22 cellular contexts compared by ENCODE assay signal in genomic region chr15:52786436-52787122, GRCh38. TPM values are rescaled to one million over a fixed set of nuclear protein-coding genes. Genes with fewer than 3 reads are reported as not detected.
DNase-seq lines count a peak whose midpoint lies in the region; ATAC-seq, FAIRE-seq and TF ChIP-seq lines count a peak whose summit lies in the region.
"Had no signal": no experiment of that assay in that cellular context is flagged by ENCODE, and none has a peak within 500 bp of the region (broad histone marks: within the 10 kb centered on the region; RNA-seq: fewer than 3 reads in every experiment).

No MANE protein-coding gene starts in this region.

- H2BK15ac ChIP-seq in neuronal stem cell (ENCODE audit: low read length) = peak overlapping the region; percentile 21

- no peak overlapping the region for H2BK5ac ChIP-seq in neuronal stem cell (ENCODE audit: low read length)

- H3K27me3 Mint-ChIP-seq in activated T-helper 1 cell treated with anti-CD3 and anti-CD28 coated beads, Interleukin-12 subunit alpha, Interleukin-12 subunit beta, Interleukin-2, Interleukin-4 antibody, amounts not matched to agents 30 ng/mL and 10 ng/mL and 1 ng/mL, durations not matched to agents 14 hours and 24 hours and 36 hours (ENCODE audit: insufficient read depth) = peaks cover 72% of the 10 kb centered on the region

- H3K4me3 ChIP-seq in HUES6 (ENCODE audit: low read depth, low read length) = peak overlapping the region; percentile 58
- H3K4me3 ChIP-seq in kidney (ENCODE audit: low read length in 2 of 2) = no peak overlapping the region
- no peak overlapping the region for H3K4me3 ChIP-seq in neuronal stem cell (ENCODE audit: low read length in 2 of 2)
- H3K4me3 ChIP-seq in tibial nerve = no peak overlapping the region
- H3K4me3 ChIP-seq: MG63, PC-9, psoas muscle, testis had no signal

- H3K27me3 ChIP-seq in HUES6 (ENCODE audit: control insufficient read depth, insufficient read depth, low read length) (peaks cover 99% of the 10 kb centered on the region), neuronal stem cell (ENCODE audit: control insufficient read depth in 3 of 3, insufficient read depth in 3 of 3, low read depth in 1 of 3, low read length in 3 of 3) (peaks cover 53 to 86% (median 73%) of the 10 kb centered on the region in 3 experiments), tibial nerve (peaks cover 0 to 99% of the 10 kb centered on the region in 2 donors)

- H3K14ac ChIP-seq in neuronal stem cell (ENCODE audit: low read length) = no peak overlapping the region

- TF ChIP-seq EP300 in tibial nerve (IDR thresholded peaks at IDR 0.05) = no peak

- no peak for TF ChIP-seq POLR2A in tibial nerve (IDR thresholded peaks at IDR 0.05)

- H3K27ac ChIP-seq in HUES6 (ENCODE audit: low read depth, low read length) = no peak overlapping the region
- no peak overlapping the region for H3K27ac ChIP-seq in kidney (ENCODE audit: low read depth in 2 of 2, low read length in 2 of 2)
- H3K27ac ChIP-seq in neuronal stem cell (replicated peaks; ENCODE audit: low read length) = no peak overlapping the region
- H3K27ac ChIP-seq in tibial nerve = no peak overlapping the region
- no peak overlapping the region for H3K27ac ChIP-seq in substantia nigra (ENCODE audit: low read depth, low read length, poor library complexity, severe bottlenecking)
- H3K27ac ChIP-seq: PC-9, psoas muscle, testis had no signal

- no peak overlapping the region for H3K4me3 Mint-ChIP-seq in activated T-helper 1 cell treated with anti-CD3 and anti-CD28 coated beads, Interleukin-12 subunit alpha, Interleukin-12 subunit beta, Interleukin-2, Interleukin-4 antibody, amounts not matched to agents 30 ng/mL and 10 ng/mL and 1 ng/mL, durations not matched to agents 14 hours and 24 hours and 36 hours
- H3K4me3 Mint-ChIP-seq: T-helper 2 cell treated with Interferon-gamma antibody and Interleukin-4, amounts not matched to agents 5 μg/mL and 100 μg/mL, for 36 hours had no signal

- H3K9me3 Mint-ChIP-seq in activated T-helper 1 cell treated with anti-CD3 and anti-CD28 coated beads, Interleukin-12 subunit alpha, Interleukin-12 subunit beta, Interleukin-2, Interleukin-4 antibody, amounts not matched to agents 30 ng/mL and 10 ng/mL and 1 ng/mL, durations not matched to agents 14 hours and 24 hours and 36 hours = no peaks in the 10 kb centered on the region
- H3K9me3 Mint-ChIP-seq: T-helper 2 cell treated with Interferon-gamma antibody and Interleukin-4, amounts not matched to agents 5 μg/mL and 100 μg/mL, for 36 hours had no signal

- no peak for FAIRE-seq in kidney (lab: Jason Lieb, UNC)
- FAIRE-seq: astrocyte had no signal

- H2BK120ac ChIP-seq in neuronal stem cell (ENCODE audit: low read depth, low read length) = no peak overlapping the region

- H3K23ac ChIP-seq in neuronal stem cell (ENCODE audit: low read depth, low read length, poor library complexity) = no peak overlapping the region

- H3K36me3 Mint-ChIP-seq in activated T-helper 1 cell treated with anti-CD3 and anti-CD28 coated beads, Interleukin-12 subunit alpha, Interleukin-12 subunit beta, Interleukin-2, Interleukin-4 antibody, amounts not matched to agents 30 ng/mL and 10 ng/mL and 1 ng/mL, durations not matched to agents 14 hours and 24 hours and 36 hours (ENCODE audit: low read depth) = peaks cover 2% of the 10 kb centered on the region

- TF ChIP-seq CTCF in kidney (IDR thresholded peaks at IDR 0.05; ENCODE audit: borderline replicate concordance, extremely low read depth, insufficient read depth) (no peak), tibial nerve (IDR thresholded peaks at IDR 0.05) (no peak)

- peaks cover 11% of the 10 kb centered on the region for H3K4me1 Mint-ChIP-seq in activated T-helper 1 cell treated with anti-CD3 and anti-CD28 coated beads, Interleukin-12 subunit alpha, Interleukin-12 subunit beta, Interleukin-2, Interleukin-4 antibody, amounts not matched to agents 30 ng/mL and 10 ng/mL and 1 ng/mL, durations not matched to agents 14 hours and 24 hours and 36 hours (ENCODE audit: low read depth)

- no peaks in the 10 kb centered on the region for H3K36me3 ChIP-seq in HUES6 (ENCODE audit: control insufficient read depth, insufficient read depth, low read length)
- H3K36me3 ChIP-seq in kidney (ENCODE audit: control insufficient read depth in 1 of 2, insufficient read depth in 2 of 2, low read length in 2 of 2) = no peaks in the 10 kb centered on the region
- no peaks in the 10 kb centered on the region for H3K36me3 ChIP-seq in neuronal stem cell (replicated peaks in 1 of 2; ENCODE audit: control insufficient read depth in 2 of 2, insufficient read depth in 2 of 2, low read length in 2 of 2)
- H3K36me3 ChIP-seq in tibial nerve = no peaks in the 10 kb centered on the region
- H3K36me3 ChIP-seq: MG63 had no signal

- H2AFZ ChIP-seq in neuronal stem cell (ENCODE audit: low read length) = peak overlapping the region; percentile 51
- H2AFZ ChIP-seq: PC-9 had no signal

- peak overlapping the region; percentile 61 for H3K27ac Mint-ChIP-seq in activated T-helper 1 cell treated with anti-CD3 and anti-CD28 coated beads, Interleukin-12 subunit alpha, Interleukin-12 subunit beta, Interleukin-2, Interleukin-4 antibody, amounts not matched to agents 30 ng/mL and 10 ng/mL and 1 ng/mL, durations not matched to agents 14 hours and 24 hours and 36 hours
- H3K27ac Mint-ChIP-seq: T-helper 2 cell treated with Interferon-gamma antibody and Interleukin-4, amounts not matched to agents 5 μg/mL and 100 μg/mL, for 36 hours had no signal

- H3K4ac ChIP-seq in neuronal stem cell (ENCODE audit: low read length) = no peak overlapping the region

- H3K9me3 ChIP-seq in HUES6 (ENCODE audit: control insufficient read depth, insufficient read depth, low read depth, low read length) = no peaks in the 10 kb centered on the region
- no peaks in the 10 kb centered on the region for H3K9me3 ChIP-seq in kidney (ENCODE audit: control insufficient read depth in 1 of 2, low read length in 2 of 2)
- H3K9me3 ChIP-seq in neuronal stem cell (replicated peaks in 1 of 2; ENCODE audit: control insufficient read depth in 2 of 2, insufficient read depth in 1 of 2, low read depth in 1 of 2, low read length in 2 of 2) = peaks cover 0 to 2% of the 10 kb centered on the region in 2 donors
- no peaks in the 10 kb centered on the region for H3K9me3 ChIP-seq in tibial nerve
- H3K9me3 ChIP-seq: Caco-2, MG63, psoas muscle, testis had no signal

- H2BK12ac ChIP-seq in neuronal stem cell (ENCODE audit: low read length) = no peak overlapping the region

- H3K4me1 ChIP-seq in HUES6 (ENCODE audit: control insufficient read depth, insufficient read depth, low read length) (peaks cover 55% of the 10 kb centered on the region), kidney (ENCODE audit: control insufficient read depth in 1 of 2, insufficient read depth in 1 of 2, low read depth in 1 of 2, low read length in 2 of 2) (peaks cover 4 to 26% of the 10 kb centered on the region in 2 donors), neuronal stem cell (ENCODE audit: control insufficient read depth in 2 of 2, insufficient read depth in 1 of 2, low read depth in 1 of 2, low read length in 2 of 2) (peaks cover 34 to 40% of the 10 kb centered on the region in 2 donors), tibial nerve (peaks cover 0 to 85% (median 48%) of the 10 kb centered on the region in 4 donors)
- H3K4me1 ChIP-seq: Caco-2 had no signal

- H3K79me1 ChIP-seq in neuronal stem cell (ENCODE audit: low read depth, low read length) = no peaks in the 10 kb centered on the region

- no peak for ATAC-seq in HG03565 (IDR thresholded peaks at IDR 0.05; ENCODE audit: unreplicated experiment)
- ATAC-seq: activated CD4-positive, CD25-positive, alpha-beta regulatory T cell treated with anti-CD3 and anti-CD28 coated beads, Interleukin-2, amount 50 U/mL, for 24 hours; left cardiac atrium; psoas muscle had no signal

- intact Hi-C loops in activated T-helper 1 cell treated with anti-CD3 and anti-CD28 coated beads, Interleukin-12 subunit alpha, Interleukin-12 subunit beta, Interleukin-2, Interleukin-4 antibody, amounts not matched to agents 30 ng/mL and 10 ng/mL and 1 ng/mL, durations not matched to agents 14 hours and 24 hours and 36 hours (cut with micrococcal nuclease) = loop anchor here (2.0 to 10.0 kb wide), 2 partner anchors 18 to 928 kb away; no protein-coding TSS in a partner anchor
- intact Hi-C loops in kidney (cut with DNase I) = loop anchor here (10.0 kb wide), 1 partner anchor 408 kb away; no protein-coding TSS in a partner anchor

- H4K8ac ChIP-seq in neuronal stem cell (ENCODE audit: low read depth, low read length) = no peak overlapping the region

- WGBS in neuronal stem cell (ENCODE audit: extremely low coverage in 2 of 2, insufficient read length in 2 of 2, insufficient replicate concordance in 1 of 2), 2 donors = no CpG with 5 or more reads among the region's 28 CpGs
- WGBS in tibial nerve, 2 donors = 3% methylated on average over 18 to 28 of the region's 28 CpGs

- H3K18ac ChIP-seq in neuronal stem cell (ENCODE audit: low read length) = peak overlapping the region; percentile 40

- no peak overlapping the region for H4K91ac ChIP-seq in neuronal stem cell (ENCODE audit: low read depth, low read length, poor library complexity)

- peak overlapping the region; percentile 27 for H2AK5ac ChIP-seq in neuronal stem cell (ENCODE audit: low read depth, low read length)

- H3K9ac ChIP-seq in HUES6 (ENCODE audit: low read length) = no peak overlapping the region
- H3K9ac ChIP-seq in kidney (ENCODE audit: low read length in 2 of 2) = no peak overlapping the region
- no peak overlapping the region for H3K9ac ChIP-seq in neuronal stem cell (ENCODE audit: low read depth, low read length, poor library complexity)

- H3K4me2 ChIP-seq in neuronal stem cell (ENCODE audit: insufficient read depth, low read length, poor library complexity, severe bottlenecking) = peak overlapping the region; percentile 44
- H3K4me2 ChIP-seq: PC-9 had no signal

- no peak for DNase-seq in activated T-helper 1 cell treated with anti-CD3 and anti-CD28 coated beads, Interleukin-12 subunit alpha, Interleukin-12 subunit beta, Interleukin-2, Interleukin-4 antibody, amounts not matched to agents 30 ng/mL and 10 ng/mL and 1 ng/mL, durations not matched to agents 14 hours and 24 hours and 36 hours (ENCODE audit: low spot score)
- DNase-seq in kidney = peak; percentile 66
- peak; percentile 26 for DNase-seq in neuronal stem cell (ENCODE audit: low spot score)
- no peak for DNase-seq in SKM-1 (lab: John Stamatoyannopoulos, UW; ENCODE audit: unreplicated experiment)
- no peak for DNase-seq in tibial nerve (ENCODE audit: low spot score in 2 of 2)
- no peak for DNase-seq in substantia nigra (lab: John Stamatoyannopoulos, UW)
- DNase-seq: activated CD8-positive, alpha-beta memory T cell treated with anti-CD3 and anti-CD28 coated beads, Interleukin-2, amount 50 U/mL, for 4 hours; activated naive CD4-positive, alpha-beta T cell treated with Interleukin-2 at 50 U/mL for 16 hours; Caco-2; IMR-90; left cardiac atrium; MG63; NCI-H146; PC-9; psoas muscle; testis had no signal

RNA-seq across cellular contexts. Expression of gene ONECUT1, which starts 3.6 kb away (rescaled TPM):
- not detected in 2 replicates for total RNA-seq in activated T-helper 1 cell treated with anti-CD3 and anti-CD28 coated beads, Interleukin-12 subunit alpha, Interleukin-12 subunit beta, Interleukin-2, Interleukin-4 antibody, amounts not matched to agents 30 ng/mL and 10 ng/mL and 1 ng/mL, durations not matched to agents 14 hours and 24 hours and 36 hours
- total RNA-seq in kidney (not detected), tibial nerve (1 to 10 TPM in 1 of 4 donors, under 1 TPM in 1, not detected in 2; 0.22 to 2.4 TPM)
- not detected for polyA plus RNA-seq in kidney (ENCODE audit: insufficient read depth, low read depth, low replicate concordance)
- polyA plus RNA-seq in neuronal stem cell (2013, experiment 1 of 2) = 0.24 TPM
- polyA plus RNA-seq in neuronal stem cell (2013, experiment 2 of 2) = 0.24 TPM
- total RNA-seq: G401, IMR-90, left cardiac atrium, PC-9, psoas muscle had no signal
- polyA plus RNA-seq: IMR-90, psoas muscle had no signal

Comparison
In these comparisons a context has a peak if more than half of its experiments do, and no peak if none do; other contexts are left out.
1. DNase-seq: peak in kidney (single experiment) and neuronal stem cell (single experiment); none in activated T-helper 1 cell treated with anti-CD3 and anti-CD28 coated beads, Interleukin-12 subunit alpha, Interleukin-12 subunit beta, Interleukin-2, Interleukin-4 antibody, amounts not matched to agents 30 ng/mL and 10 ng/mL and 1 ng/mL, durations not matched to agents 14 hours and 24 hours and 36 hours (single experiment), SKM-1 (single experiment), tibial nerve (0 of 2) and substantia nigra (0 of 49).